In genomic region chr1:89363638-89364536, GRCh38 we compare ENCODE assay signal across 11 cellular contexts. TPM values are rescaled to one million over a fixed set of nuclear protein-coding genes. Genes with fewer than 3 reads are reported as not detected.
A peak's percentile ranks its signal among the peaks of the same experiment; 100 is the strongest.
DNase-seq lines count a peak whose midpoint lies in the region; ATAC-seq, FAIRE-seq and TF ChIP-seq lines count a peak whose summit lies in the region.
"Had no signal": no experiment of that assay in that cellular context is flagged by ENCODE, and none has a peak within 500 bp of the region (broad histone marks: within the 10 kb centered on the region; RNA-seq: fewer than 3 reads in every experiment).

Gene GBP6, plus strand, starts transcription at chr1:89364059. Its CDS starts 4,493 bp downstream, at chr1:89368552.

- H3K9me3 ChIP-seq in right atrium auricular region = no peaks in the 10 kb centered on the region

- H3K4me1 Mint-ChIP-seq in type B pancreatic cell (ENCODE audit: unreplicated experiment) = peaks cover 22% of the 10 kb centered on the region

- peaks cover 4% of the 10 kb centered on the region for H3K27me3 Mint-ChIP-seq in type B pancreatic cell

- no peak within 1 kb of the TSS for H3K4me3 Mint-ChIP-seq in type B pancreatic cell

- peak within 1 kb of the TSS; percentile 66 for H3K27ac Mint-ChIP-seq in type B pancreatic cell

- no peaks in the 10 kb centered on the region for H3K9me3 Mint-ChIP-seq in type B pancreatic cell

- ATAC-seq in Right ventricle myocardium superior (ENCODE audit: poor library complexity) (peak; percentile 95), HG03039 (IDR thresholded peaks at IDR 0.05; ENCODE audit: unreplicated experiment) (no peak)

- intact Hi-C loops in Right ventricle myocardium superior (cut with DNase I) = no loop called here

- no peak for FAIRE-seq in RCC 7860 (lab: Jason Lieb, UNC)

- TF ChIP-seq CTCF in right atrium auricular region (IDR thresholded peaks at IDR 0.05) (no peak), epithelial cell of esophagus (IDR thresholded peaks at IDR 0.05; ENCODE audit: insufficient read depth, low read depth, low read length, missing control alignments) (no peak), type B pancreatic cell (conservative IDR thresholded peaks at IDR 0.05) (no peak)

- H3K27me3 ChIP-seq in right atrium auricular region = no peaks in the 10 kb centered on the region

- peaks cover 0 to 14% of the 10 kb centered on the region in 2 donors for H3K4me1 ChIP-seq in right atrium auricular region

- DNase-seq in Right ventricle myocardium superior = peak; percentile 54
- no peak for DNase-seq in right atrium auricular region (ENCODE audit: low spot score)
- DNase-seq in HT1080 (ENCODE audit: low read depth) = peak; percentile 36
- DNase-seq in epithelial cell of esophagus (ENCODE audit: low read depth) = peak; percentile 92
- DNase-seq in type B pancreatic cell (ENCODE audit: extremely low spot score, unreplicated experiment) = no peak
- no peak for DNase-seq in DMS79 (lab: John Stamatoyannopoulos, UW)
- DNase-seq in RCC 7860 (ENCODE audit: low spot score) = no peak
- DNase-seq: NCI-H446 had no signal

- H3K36me3 Mint-ChIP-seq in type B pancreatic cell = no peaks in the 10 kb centered on the region

- no peak within 1 kb of the TSS for H3K4me3 ChIP-seq in right atrium auricular region
- H3K4me3 ChIP-seq in epithelial cell of esophagus (ENCODE audit: low read length) = peak within 1 kb of the TSS; percentile 65

- H3K36me3 ChIP-seq in right atrium auricular region = no peaks in the 10 kb centered on the region

- no peak within 1 kb of the TSS for H3K27ac ChIP-seq in right atrium auricular region

RNA-seq across cellular contexts. Expression of gene GBP6, which starts in this region (rescaled TPM):
- total RNA-seq in Right ventricle myocardium superior (0.13 TPM), right atrium auricular region (under 1 TPM in 1 of 2 donors, not detected in 1; 0.19 TPM), type B pancreatic cell (ENCODE audit: low replicate concordance) (0.14 and 0.29 TPM in 2 replicates)
- not detected in 2 replicates for total RNA-seq in HT1080 (2014; rRNA removed; shearing (Covaris generic))
- polyA plus RNA-seq in HT1080 (2015; cell fraction: cytosol; rRNA removed) = 0.03 TPM in 1 of 2 replicates, not detected in the other
- 0.06 TPM in 1 of 2 replicates, not detected in the other for polyA plus RNA-seq in HT1080 (2015; cell fraction: nucleus; rRNA removed)
- total RNA-seq: fibroblast of villous mesenchyme, pulmonary artery endothelial cell had no signal

Comparison
In these comparisons a context has a peak if more than half of its experiments do, and no peak if none do; other contexts are left out.
1. Peak in DNase-seq and ATAC-seq in Right ventricle myocardium superior; RNA of the gene not detected or under 1 TPM.
2. Peak in DNase-seq in HT1080; RNA of the gene not detected or under 1 TPM.